Comparison of ENCODE assay signal across 16 cellular contexts in the genomic region with DNA sequence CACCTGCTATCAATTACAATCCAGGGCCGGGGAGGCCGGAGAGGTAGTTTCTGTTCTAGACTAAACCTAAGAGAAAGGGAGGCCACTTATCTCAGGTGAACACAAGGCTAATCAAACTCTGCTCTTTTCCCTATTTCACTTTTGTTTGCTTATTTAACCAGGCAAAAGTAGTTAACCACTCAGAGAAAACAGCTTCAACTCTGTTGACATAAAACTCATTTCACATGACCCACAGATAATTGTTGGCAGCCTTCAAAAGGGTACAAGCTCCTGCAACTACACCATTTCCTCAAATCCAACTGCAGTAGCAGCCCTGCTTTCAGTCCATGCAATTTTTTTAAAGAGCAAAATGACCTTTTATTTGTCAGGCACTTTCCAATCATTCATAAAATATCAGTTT. TPM values are rescaled to one million over a fixed set of nuclear protein-coding genes. Genes with fewer than 3 reads are reported as not detected.
DNase-seq lines count a peak whose midpoint lies in the region; ATAC-seq and TF ChIP-seq lines count a peak whose summit lies in the region.
"Had no signal": no experiment of that assay in that cellular context is flagged by ENCODE, and none has a peak within 500 bp of the region (broad histone marks: within the 10 kb centered on the region; RNA-seq: fewer than 3 reads in every experiment).

No MANE protein-coding gene starts in this region.

- no peak for ATAC-seq in PC-3
- ATAC-seq in lower lobe of right lung: peak; percentile 57 to 65
- peak; percentile 64 for ATAC-seq in upper lobe of right lung

- no peak overlapping the region for H3K4me2 ChIP-seq in PC-3 (ENCODE audit: low read length)

- BruUV-seq in PC-3 (replicated peaks; lab: Mats Ljungman, UMichigan): no TSS peak

- no peak overlapping the region for H3K27ac ChIP-seq in PC-3 (ENCODE audit: low read length)
- no peak overlapping the region for H3K27ac ChIP-seq in lower lobe of right lung
- no peak overlapping the region for H3K27ac ChIP-seq in upper lobe of right lung

- CTCF ChIA-PET in PC-3 (lab: Charles Lee): no interaction called here

- no peaks in the 10 kb centered on the region for H3F3A ChIP-seq in PC-3 (ENCODE audit: low read length, unreplicated experiment)

- no peaks in the 10 kb centered on the region for H3K9me2 ChIP-seq in PC-3 (replicated peaks; ENCODE audit: low read length)

- H2AFZ ChIP-seq in PC-3 (ENCODE audit: low read length): peak overlapping the region; percentile 16; the same call in 1 of the 2 replicates

- H3K4me3 ChIP-seq in PC-3 (ENCODE audit: low read length) (no peak overlapping the region), lower lobe of right lung (no peak overlapping the region), upper lobe of right lung (no peak overlapping the region), foreskin fibroblast (ENCODE audit: low read depth in 1 of 2, low read length in 2 of 2) (no peak overlapping the region)

- H3K79me2 ChIP-seq in PC-3 (ENCODE audit: low read length): no peaks in the 10 kb centered on the region

- H3K27me3 ChIP-seq in PC-3 (ENCODE audit: low read length) (no peaks in the 10 kb centered on the region), lower lobe of right lung (ENCODE audit: low read depth) (no peaks in the 10 kb centered on the region), upper lobe of right lung (no peaks in the 10 kb centered on the region)

- H4K20me1 ChIP-seq in PC-3 (ENCODE audit: low read length): no peaks in the 10 kb centered on the region

- no peak overlapping the region for H3K9ac ChIP-seq in PC-3 (ENCODE audit: low read length)

- H3K9me3 ChIP-seq in PC-3 (ENCODE audit: low read length) (no peaks in the 10 kb centered on the region), lower lobe of right lung (no peaks in the 10 kb centered on the region), upper lobe of right lung (no peaks in the 10 kb centered on the region)
- H3K9me3 ChIP-seq: Caco-2 had no signal

- TF ChIP-seq POLR2A in erythroblast (IDR thresholded peaks at IDR 0.05; ENCODE audit: low read length): no peak

- intact Hi-C loops in PC-3 (cut with micrococcal nuclease): no loop called here
- intact Hi-C loops in lower lobe of right lung (cut with DNase I): no loop called here
- intact Hi-C loops in upper lobe of right lung (cut with DNase I): no loop called here

- POLR2A ChIA-PET in PC-3 (lab: Charles Lee; ENCODE audit: unreplicated experiment): no interaction called here

- H3K36me3 ChIP-seq in PC-3 (ENCODE audit: low read depth, low read length) (no peaks in the 10 kb centered on the region), lower lobe of right lung (no peaks in the 10 kb centered on the region), upper lobe of right lung (no peaks in the 10 kb centered on the region)

- 0 out of 2 replicates have a peak, but pooled peaks cover 7% of the 10 kb centered on the region for H3K4me1 ChIP-seq in PC-3 (ENCODE audit: insufficient read depth, low read length)
- no peaks in the 10 kb centered on the region for H3K4me1 ChIP-seq in lower lobe of right lung
- no peaks in the 10 kb centered on the region for H3K4me1 ChIP-seq in upper lobe of right lung

- DNase-seq in NCI-H345 (lab: John Stamatoyannopoulos, UW) (peak; percentile 30), NCI-H345 treated with DMSO at 0.1 percent for 48 hours (lab: John Stamatoyannopoulos, UW; ENCODE audit: unreplicated experiment) (no peak), PC-3 (no peak), lower lobe of right lung (no peak), upper lobe of right lung (no peak), erythroblast (lab: John Stamatoyannopoulos, UW) (no peak), foreskin fibroblast (no peak), OCI-M1 (lab: John Stamatoyannopoulos, UW) (no peak)
- DNase-seq: C1 segment of cervical spinal cord, Caco-2, DMS79 treated with DMSO at 0.1 percent for 48 hours, HCEC 1CT, MV-4-11, NCI-H1694, NCI-H526 treated with DMSO at 0.1 percent for 48 hours, SHP77 treated with DMSO at 0.1 percent for 48 hours had no signal

- TF ChIP-seq CTCF in PC-3 (conservative IDR thresholded peaks at IDR 0.05; ENCODE audit: low read depth, low read length) (no peak), lower lobe of right lung (IDR thresholded peaks at IDR 0.05) (no peak), upper lobe of right lung (IDR thresholded peaks at IDR 0.05) (no peak), foreskin fibroblast (IDR thresholded peaks at IDR 0.05; ENCODE audit: low read depth, low read length) (no peak)

RNA-seq across cellular contexts. Expression of a gene that starts 27.7 kb away (rescaled TPM):
- 7.1 and 8.8 TPM in 2 replicates for total RNA-seq in PC-3 (2014; rRNA removed)
- 0.35 TPM for total RNA-seq in lower lobe of right lung
- total RNA-seq in upper lobe of right lung: 0.58 TPM
